In the genomic region with DNA sequence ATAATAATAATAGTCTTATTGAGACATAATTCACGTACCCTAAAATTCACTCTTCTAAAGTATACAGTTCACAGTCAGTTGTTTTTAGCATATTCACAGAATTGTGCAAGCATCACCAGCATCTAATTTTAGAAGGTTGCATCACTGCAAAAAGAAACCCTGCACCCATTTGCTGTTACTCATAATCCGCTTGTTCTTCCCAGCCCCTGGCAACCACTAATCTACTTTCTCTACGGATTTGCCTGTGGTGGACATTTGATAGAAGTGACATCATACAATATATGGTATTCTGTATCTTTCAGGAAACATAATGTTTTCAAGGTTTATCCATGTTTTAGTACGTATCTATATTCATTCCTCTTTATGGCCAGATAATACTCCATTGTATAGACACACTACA, we compare ENCODE assay signal across 14 cellular contexts. TPM values are rescaled to one million over a fixed set of nuclear protein-coding genes. Genes with fewer than 3 reads are reported as not detected.
A peak's percentile ranks its signal among the peaks of the same experiment; 100 is the strongest.
DNase-seq lines count a peak whose midpoint lies in the region; ATAC-seq, FAIRE-seq and TF ChIP-seq lines count a peak whose summit lies in the region.
"Had no signal": no experiment of that assay in that cellular context is flagged by ENCODE, and none has a peak within 500 bp of the region (broad histone marks: within the 10 kb centered on the region; RNA-seq: fewer than 3 reads in every experiment).

No MANE protein-coding gene starts in this region.

- H3K4me2 ChIP-seq in SK-N-SH, result no peak overlapping the region

- no peak for TF ChIP-seq EP300 in SK-N-SH (IDR thresholded peaks at IDR 0.05; ENCODE audit: borderline replicate concordance in 1 of 2, low read depth in 1 of 2, low read length in 1 of 2)

- H3K4me3 ChIP-seq in SK-N-SH (ENCODE audit: low read depth in 2 of 2, low read length in 1 of 2) (no peak overlapping the region), foreskin fibroblast (ENCODE audit: low read depth in 1 of 2, low read length in 2 of 2) (no peak overlapping the region), upper lobe of right lung (no peak overlapping the region)

- CTCF ChIA-PET in SK-N-SH (lab: Yijun Ruan, JAX), result interaction anchor here (1.3 to 4.0 kb wide), 2 partner anchors 9 to 10 kb away, joined by 5 to 21 read pairs; no protein-coding TSS in a partner anchor

- H3K27ac ChIP-seq in SK-N-SH (ENCODE audit: low read depth in 2 of 2, low read length in 1 of 2) (no peak overlapping the region), upper lobe of right lung (no peak overlapping the region)

- no peak for FAIRE-seq in frontal cortex (lab: Jason Lieb, UNC)
- FAIRE-seq: A204.1 had no signal

- intact Hi-C loops in Right ventricle myocardium superior (cut with DNase I), result no loop called here
- intact Hi-C loops in cardiac septum (cut with DNase I), result no loop called here
- intact Hi-C loops in upper lobe of right lung (cut with DNase I), result no loop called here

- no peak for DNase-seq in Right ventricle myocardium superior
- no peak for DNase-seq in cardiac septum (ENCODE audit: low spot score)
- DNase-seq in SK-N-SH, result no peak
- DNase-seq in foreskin fibroblast, result peak; percentile 60 to 81
- DNase-seq in upper lobe of right lung, result no peak
- no peak for DNase-seq in frontal cortex (ENCODE audit: low spot score in 2 of 2)
- DNase-seq in stimulated activated CD4-positive, alpha-beta T cell treated with anti-CD3 and anti-CD28 coated beads, Interleukin-4, amount 100 ng/mL, for 1 hour, result no peak
- DNase-seq in activated CD4-positive, CD25-positive, alpha-beta regulatory T cell (lab: John Stamatoyannopoulos, UW), result no peak
- DNase-seq: activated CD8-positive, alpha-beta T cell treated with anti-CD3 and anti-CD28 coated beads for 36 hours; activated naive CD4-positive, alpha-beta T cell treated with Interleukin-2 at 50 U/mL for 16 hours; NCI-H1092 treated with DMSO at 0.1 percent for 48 hours; NCI-H748 treated with DMSO at 0.1 percent for 48 hours; T-helper 2 cell had no signal

- POLR2A ChIA-PET in SK-N-SH (lab: Yijun Ruan, JAX), result no interaction called here

- TF ChIP-seq RAD21 in SK-N-SH (IDR thresholded peaks at IDR 0.05; ENCODE audit: low read length), result no peak

- ATAC-seq in Right ventricle myocardium superior (ENCODE audit: poor library complexity) (peak; percentile 65), upper lobe of right lung (peak; percentile 36)
- ATAC-seq: activated CD8-positive, alpha-beta T cell treated with anti-CD3 and anti-CD28 coated beads for 36 hours had no signal

- no peaks in the 10 kb centered on the region for H3K79me2 ChIP-seq in SK-N-SH (ENCODE audit: insufficient read depth)

- WGBS in SK-N-SH (ENCODE audit: low lambda C conversion rate), result 78% methylated on average over 4 of the region's 4 CpGs

- H3K9me2 ChIP-seq in SK-N-SH, result no peaks in the 10 kb centered on the region

- TF ChIP-seq CTCF in SK-N-SH (IDR thresholded peaks at IDR 0.05) (no peak), foreskin fibroblast (IDR thresholded peaks at IDR 0.05; ENCODE audit: low read depth, low read length) (no peak), upper lobe of right lung (IDR thresholded peaks at IDR 0.05) (no peak)

- H3K9me3 ChIP-seq in SK-N-SH (no peaks in the 10 kb centered on the region), upper lobe of right lung (no peaks in the 10 kb centered on the region)

- H3K9ac ChIP-seq in SK-N-SH, result no peak overlapping the region

- no peaks in the 10 kb centered on the region; a peak in 1 of 4 replicates for H3K4me1 ChIP-seq in SK-N-SH (ENCODE audit: control insufficient read depth in 1 of 2, insufficient read depth in 2 of 2, low read depth in 1 of 2, low read length in 1 of 2)
- no peaks in the 10 kb centered on the region for H3K4me1 ChIP-seq in upper lobe of right lung

- no peaks in the 10 kb centered on the region for H3K27me3 ChIP-seq in SK-N-SH (ENCODE audit: insufficient read depth)
- H3K27me3 ChIP-seq in upper lobe of right lung, result no peaks in the 10 kb centered on the region

- H3K36me3 ChIP-seq in SK-N-SH (replicated peaks in 1 of 2; ENCODE audit: control insufficient read depth in 1 of 2, insufficient read depth in 2 of 2, low read length in 1 of 2), result no peaks in the 10 kb centered on the region
- H3K36me3 ChIP-seq in upper lobe of right lung, result no peaks in the 10 kb centered on the region

- H3F3A ChIP-seq in SK-N-SH (replicated peaks; ENCODE audit: insufficient read depth), result peaks cover 7% of the 10 kb centered on the region

- H2AFZ ChIP-seq in SK-N-SH (ENCODE audit: low read depth), result no peak overlapping the region

- H4K20me1 ChIP-seq in SK-N-SH (ENCODE audit: insufficient read depth), result no peaks in the 10 kb centered on the region

TF ChIP-seq in SK-N-SH, 30 proteins besides CTCF, POLR2A, EP300 and RAD21:
- TF ChIP-seq POLR2AphosphoS5 (IDR thresholded peaks at IDR 0.05; ENCODE audit: low read depth, low read length) (no peak), SIN3A (IDR thresholded peaks at IDR 0.05; ENCODE audit: borderline replicate concordance, low read depth, low read length) (no peak), MEF2A (IDR thresholded peaks at IDR 0.05; ENCODE audit: borderline replicate concordance, low read depth) (peak; percentile 20; the same call in 1 of the 2 replicates), ZBTB33 (IDR thresholded peaks at IDR 0.05; ENCODE audit: borderline replicate concordance, low read depth) (no peak)

RNA-seq across cellular contexts. Expression of gene FAM184A, which starts 41.5 kb away (rescaled TPM):
- total RNA-seq in Right ventricle myocardium superior, result 1.6 TPM
- 0.40 TPM for total RNA-seq in cardiac septum
- polyA plus RNA-seq in SK-N-SH (2012; rRNA removed), result 0.38 and 0.49 TPM in 2 replicates
- 0.62 and 0.76 TPM in 2 replicates for polyA plus RNA-seq in SK-N-SH (2012; cell fraction: cytosol; rRNA removed)
- 0.82 and 1.1 TPM in 2 replicates for polyA plus RNA-seq in SK-N-SH (2012; cell fraction: nucleus; rRNA removed)
- 15.4 TPM for total RNA-seq in upper lobe of right lung
- total RNA-seq in frontal cortex, result 30.2 TPM

Comparison
In these comparisons a context has a peak if more than half of its experiments do, and no peak if none do; other contexts are left out.
1. DNase-seq: peak in foreskin fibroblast (2 of 2); none in Right ventricle myocardium superior (single experiment), cardiac septum (single experiment), SK-N-SH (single experiment), upper lobe of right lung (single experiment), frontal cortex (0 of 2), stimulated activated CD4-positive, alpha-beta T cell treated with anti-CD3 and anti-CD28 coated beads, Interleukin-4, amount 100 ng/mL, for 1 hour (single experiment) and activated CD4-positive, CD25-positive, alpha-beta regulatory T cell (0 of 4).